ENCODE assay signal across 31 cellular contexts in genomic region chr15:93158104-93158503, GRCh38.
"Had no signal": no experiment of that assay in that cellular context is flagged by ENCODE, and none has a peak within 500 bp of the region (broad histone marks: within the 10 kb centered on the region; RNA-seq: fewer than 3 reads in every experiment).

No MANE protein-coding gene starts in this region.

- DNase-seq: activated CD4-positive, alpha-beta T cell treated with anti-CD3 and anti-CD28 coated beads, Interleukin-2, amount 10 ng/mL, durations not matched to agents 24 days and 14 days; activated CD4-positive, alpha-beta T cell treated with anti-CD3 and anti-CD28 coated beads, Interleukin-2, amount 50 U/mL, for 4 hours; activated CD8-positive, alpha-beta T cell treated with anti-CD3 and anti-CD28 coated beads for 36 hours; activated gamma-delta T cell; activated naive CD4-positive, alpha-beta T cell treated with anti-CD3 and anti-CD28 coated beads for 36 hours; activated T-cell treated with anti-CD3 and anti-CD28 coated beads, Interleukin-2, amount 50 U/mL, for 1 hour; activated T-cell treated with anti-CD3 and anti-CD28 coated beads, Interleukin-2, amount 50 U/mL, for 72 hours; adrenal gland; body of pancreas; Karpas-422; KBM-7; NCI-H1048; NCI-H1105 treated with DMSO at 0.1 percent for 48 hours; NCI-H1436; NCI-H187 treated with DMSO at 0.1 percent for 48 hours; NCI-H2081; NCI-H2171 treated with DMSO at 0.1 percent for 48 hours; NCI-H226; NCI-H446 treated with DMSO at 0.1 percent for 48 hours; NCI-H69; NK-92 treated with Interleukin-12 subunit alpha and Interleukin-12 subunit beta, amount 100 ng/mL, for 24 hours; PC-3; Peyer's patch; RPMI8226 had no signal

- H3K4me1 ChIP-seq: adrenal gland had no signal

- H3K4me3 ChIP-seq: adrenal gland, body of pancreas, breast epithelium, Peyer's patch, SK-N-MC had no signal

- H3K27ac Mint-ChIP-seq: activated CD4-positive, alpha-beta T cell treated with anti-CD3 and anti-CD28 coated beads, Interleukin-2, amount 10 ng/mL, durations not matched to agents 24 days and 14 days; activated CD8-positive, alpha-beta T cell treated with anti-CD3 and anti-CD28 coated beads for 36 hours; activated naive CD4-positive, alpha-beta T cell treated with anti-CD3 and anti-CD28 coated beads for 36 hours; activated naive CD4-positive, alpha-beta T cell treated with anti-CD3 and anti-CD28 coated beads, Interleukin-2, amount 50 U/mL, for 72 hours; activated T-cell treated with anti-CD3 and anti-CD28 coated beads, Interleukin-2, amount 50 U/mL, for 72 hours; activated T-helper 17 cell treated with anti-CD3 and anti-CD28 coated beads, Interleukin-2, amount 50 U/mL, for 72 hours; T-helper 1 cell treated with Interleukin-12 subunit alpha and Interleukin-12 subunit beta and Interleukin-4 antibody, amounts not matched to agents 30 μg/mL and 1 μg/mL, for 36 hours; T-helper 2 cell treated with Interferon-gamma antibody and Interleukin-4, amounts not matched to agents 5 μg/mL and 100 μg/mL, for 36 hours had no signal

- H3K36me3 ChIP-seq: adrenal gland, breast epithelium, Peyer's patch had no signal

- H3K27me3 Mint-ChIP-seq: activated T-helper 17 cell treated with anti-CD3 and anti-CD28 coated beads, Interleukin-2, amount 50 U/mL, for 72 hours had no signal

- H3K9me3 ChIP-seq: adrenal gland, body of pancreas, Peyer's patch had no signal

- ATAC-seq: activated CD8-positive, alpha-beta T cell treated with anti-CD3 and anti-CD28 coated beads for 36 hours; activated naive CD4-positive, alpha-beta T cell treated with anti-CD3 and anti-CD28 coated beads, Interleukin-2, amount 50 U/mL, for 72 hours; activated T-cell treated with anti-CD3 and anti-CD28 coated beads, Interleukin-2, amount 50 U/mL, for 72 hours; activated T-helper 17 cell treated with anti-CD3 and anti-CD28 coated beads, Interleukin-2, amount 50 U/mL, for 72 hours; body of pancreas; PC-3; Right ventricle myocardium inferior had no signal

- H3K27me3 ChIP-seq: adrenal gland, body of pancreas, breast epithelium, Peyer's patch had no signal

- H3K27ac ChIP-seq: adrenal gland, body of pancreas, breast epithelium, Peyer's patch, SK-N-MC had no signal

- H3K9me3 Mint-ChIP-seq: activated naive CD4-positive, alpha-beta T cell treated with anti-CD3 and anti-CD28 coated beads for 36 hours; activated naive CD4-positive, alpha-beta T cell treated with anti-CD3 and anti-CD28 coated beads, Interleukin-2, amount 50 U/mL, for 72 hours; activated T-cell treated with anti-CD3 and anti-CD28 coated beads, Interleukin-2, amount 50 U/mL, for 72 hours; activated T-helper 17 cell treated with anti-CD3 and anti-CD28 coated beads, Interleukin-2, amount 50 U/mL, for 72 hours; T-helper 1 cell treated with Interleukin-12 subunit alpha and Interleukin-12 subunit beta and Interleukin-4 antibody, amounts not matched to agents 30 μg/mL and 1 μg/mL, for 36 hours; T-helper 2 cell treated with Interferon-gamma antibody and Interleukin-4, amounts not matched to agents 5 μg/mL and 100 μg/mL, for 36 hours had no signal

- H3K36me3 Mint-ChIP-seq: activated naive CD4-positive, alpha-beta T cell treated with anti-CD3 and anti-CD28 coated beads, Interleukin-2, amount 50 U/mL, for 72 hours had no signal

- H3K4me3 Mint-ChIP-seq: activated CD4-positive, alpha-beta T cell treated with anti-CD3 and anti-CD28 coated beads, Interleukin-2, amount 10 ng/mL, durations not matched to agents 24 days and 14 days; activated CD8-positive, alpha-beta T cell treated with anti-CD3 and anti-CD28 coated beads for 36 hours; activated naive CD4-positive, alpha-beta T cell treated with anti-CD3 and anti-CD28 coated beads for 36 hours; activated T-cell treated with anti-CD3 and anti-CD28 coated beads, Interleukin-2, amount 50 U/mL, for 72 hours; activated T-helper 17 cell treated with anti-CD3 and anti-CD28 coated beads, Interleukin-2, amount 50 U/mL, for 72 hours; T-helper 1 cell treated with Interleukin-12 subunit alpha and Interleukin-12 subunit beta and Interleukin-4 antibody, amounts not matched to agents 30 μg/mL and 1 μg/mL, for 36 hours; T-helper 2 cell treated with Interferon-gamma antibody and Interleukin-4, amounts not matched to agents 5 μg/mL and 100 μg/mL, for 36 hours had no signal
